In genomic region chr19:38004505-38005223, GRCh38 we compare ENCODE assay signal across 8 cellular contexts.
A peak's percentile ranks its signal among the peaks of the same experiment; 100 is the strongest.
DNase-seq lines count a peak whose midpoint lies in the region; ATAC-seq, FAIRE-seq and TF ChIP-seq lines count a peak whose summit lies in the region.

No MANE protein-coding gene starts in this region.

- no peak overlapping the region for H3K4me2 ChIP-seq in HepG2 (ENCODE audit: low read depth, low read length)

- CTCF ChIA-PET in HepG2 (lab: Yijun Ruan, JAX; ENCODE audit: low intra/inter-chr PET ratio, low total read pairs) = no interaction called here

- H2AFZ ChIP-seq in HepG2 (ENCODE audit: low read length) = no peak overlapping the region

- WGBS in HepG2 (ENCODE audit: low lambda C conversion rate) = 85% methylated on average over 15 of the region's 15 CpGs
- WGBS in stomach, 5 donors = 40 to 55% (median 46%) methylated on average over 12 to 15 of the region's 15 CpGs

- POLR2A ChIA-PET in HepG2 (lab: Yijun Ruan, JAX) = interaction anchor here (1.5 kb wide), 1 partner anchor 97 kb away, joined by 5 read pairs; the partner anchor contains the start of gene SIPA1L3

- TF ChIP-seq CTCF in HepG2 (CRISPR knock-in tag; IDR thresholded peaks at IDR 0.05) = no peak
- TF ChIP-seq CTCF in stomach (IDR thresholded peaks at IDR 0.05) = no peak

- TF ChIP-seq POLR2A in HepG2 (IDR thresholded peaks at IDR 0.05; ENCODE audit: insufficient read depth in 1 of 2, low read depth in 2 of 2, low read length in 2 of 2) (no peak), stomach (IDR thresholded peaks at IDR 0.05) (no peak)

- in situ Hi-C loops in HepG2 (cut with HindIII; ENCODE audit: extremely low pct_ligation_motif_present, low pct_unique_long_range_greater_than_20kb) = no loop called here

- H3K27me3 ChIP-seq in duodenal mucosa (ENCODE audit: control insufficient read depth in 1 of 2, insufficient read depth in 2 of 2, low read length in 2 of 2) = no peaks in the 10 kb centered on the region
- H3K27me3 ChIP-seq in HepG2 (ENCODE audit: control insufficient read depth in 1 of 2, insufficient read depth in 2 of 2, low read length in 2 of 2) = no peaks in the 10 kb centered on the region; a peak in 1 of 5 replicates
- no peaks in the 10 kb centered on the region for H3K27me3 ChIP-seq in stomach

- peak overlapping the region; percentile 61 to 64 for H3K4me3 ChIP-seq in duodenal mucosa (ENCODE audit: low read depth in 1 of 2, low read length in 2 of 2)
- no peak overlapping the region for H3K4me3 ChIP-seq in HepG2 (replicated peaks in 1 of 3; ENCODE audit: insufficient read depth in 1 of 3, low read depth in 2 of 3, low read length in 3 of 3)
- peak overlapping the region; percentile 32 to 38 (median 36) for H3K4me3 ChIP-seq in stomach

- no peaks in the 10 kb centered on the region for H3K9me3 ChIP-seq in duodenal mucosa (ENCODE audit: control insufficient read depth in 1 of 2, low read length in 2 of 2)
- H3K9me3 ChIP-seq in HepG2 (ENCODE audit: low read length) = no peaks in the 10 kb centered on the region
- no peaks in the 10 kb centered on the region for H3K9me3 ChIP-seq in stomach

- peak overlapping the region in 1 of 2 donors; percentile 55 for H3K9ac ChIP-seq in duodenal mucosa (ENCODE audit: low read depth in 1 of 2, low read length in 2 of 2)
- H3K9ac ChIP-seq in HepG2 (ENCODE audit: insufficient read depth, low read depth, low read length) = no peak overlapping the region

- no peak for TF ChIP-seq RAD21 in HepG2 (CRISPR knock-in tag; IDR thresholded peaks at IDR 0.05)

- no peak for FAIRE-seq in HepG2 (lab: Jason Lieb, UNC)

- DNase-seq in EL = peak; percentile 98
- peak; percentile 94 for DNase-seq in HT-29 (ENCODE audit: low spot score)
- DNase-seq in OCI-M1 (lab: John Stamatoyannopoulos, UW) = peak; percentile 96
- DNase-seq in HepG2 (ENCODE audit: low spot score) = peak; percentile 42
- peak; percentile 55 for DNase-seq in stomach
- no peak for DNase-seq in central memory CD4-positive, alpha-beta T cell

- intact Hi-C loops in HepG2 (cut with micrococcal nuclease; ENCODE audit: unreplicated experiment) (no loop called here), stomach (cut with DNase I; ENCODE audit: low total_unique reads) (no loop called here)

- no peaks in the 10 kb centered on the region for H3K36me3 ChIP-seq in duodenal mucosa (ENCODE audit: control insufficient read depth in 1 of 2, insufficient read depth in 2 of 2, low read length in 2 of 2)
- no peaks in the 10 kb centered on the region for H3K36me3 ChIP-seq in HepG2 (replicated peaks in 1 of 2; ENCODE audit: control insufficient read depth in 1 of 2, insufficient read depth in 2 of 2, low read length in 2 of 2)
- H3K36me3 ChIP-seq in stomach = no peaks in the 10 kb centered on the region

- H3K27ac ChIP-seq in duodenal mucosa (ENCODE audit: low read depth, low read length) (no peak overlapping the region), HepG2 (ENCODE audit: extremely low read length, insufficient read depth, low read length) (no peak overlapping the region), stomach (peak overlapping the region; percentile 52 to 86 (median 83))

- H3K4me1 ChIP-seq in duodenal mucosa (ENCODE audit: control insufficient read depth in 1 of 2, insufficient read depth in 2 of 2, low read length in 2 of 2) (peaks cover 13 to 14% of the 10 kb centered on the region in 2 donors), HepG2 (ENCODE audit: insufficient read depth, low read length) (peaks cover 15% of the 10 kb centered on the region), stomach (peaks cover 16 to 25% (median 23%) of the 10 kb centered on the region in 4 donors)

- ATAC-seq in GM21360 (IDR thresholded peaks at IDR 0.05; ENCODE audit: unreplicated experiment) (peak; percentile 63), HepG2 (peak; percentile 55)

- TF ChIP-seq EP300 in HepG2 (IDR thresholded peaks at IDR 0.05; ENCODE audit: low read depth in 2 of 2, low read length in 2 of 2) = no peak
- no peak for TF ChIP-seq EP300 in HepG2 (CRISPR knock-in tag; IDR thresholded peaks at IDR 0.05; ENCODE audit: borderline replicate concordance)
- TF ChIP-seq EP300 in stomach (IDR thresholded peaks at IDR 0.05) = no peak

- H4K20me1 ChIP-seq in HepG2 (ENCODE audit: insufficient read depth, low read length) = 0 out of 2 replicates have a peak, but pooled peaks cover 2% of the 10 kb centered on the region

- H3K79me2 ChIP-seq in HepG2 (ENCODE audit: insufficient read depth, low read length) = peaks cover 5% of the 10 kb centered on the region

- BruUV-seq in HepG2 (replicated peaks; lab: Mats Ljungman, UMichigan) = no TSS peak

TF ChIP-seq in HepG2, 621 proteins besides CTCF, POLR2A, EP300 and RAD21:
- peak; percentile 76 for TF ChIP-seq NFYB (CRISPR knock-in tag; IDR thresholded peaks at IDR 0.05)
- peak; percentile 51 for TF ChIP-seq USF2 (IDR thresholded peaks at IDR 0.05; ENCODE audit: low read depth, low read length)
- no peak; the same call in 1 of the 2 replicates for TF ChIP-seq USF2 (CRISPR knock-in tag; IDR thresholded peaks at IDR 0.05; ENCODE audit: borderline replicate concordance)
- no peak for TF ChIP-seq ZNF768 (CRISPR knock-in tag; IDR thresholded peaks at IDR 0.05)
- peak; percentile 79 for TF ChIP-seq PRDM15 (CRISPR knock-in tag; IDR thresholded peaks at IDR 0.05)
- TF ChIP-seq ZNF282 (IDR thresholded peaks at IDR 0.05; ENCODE audit: partially characterized antibody) = no peak
- 0 out of 2 replicates have a peak, but pooled peaks have one; percentile 15 for TF ChIP-seq CEBPB (IDR thresholded peaks at IDR 0.05; ENCODE audit: borderline replicate concordance, low read depth, low read length)
- TF ChIP-seq HIVEP1 (CRISPR knock-in tag; IDR thresholded peaks at IDR 0.05) = no peak
- no peak for TF ChIP-seq RORA (CRISPR knock-in tag; IDR thresholded peaks at IDR 0.05)
- no peak for TF ChIP-seq HDAC2 (CRISPR knock-in tag; IDR thresholded peaks at IDR 0.05)
- TF ChIP-seq RAD51 (IDR thresholded peaks at IDR 0.05; ENCODE audit: borderline replicate concordance) = 0 out of 2 replicates have a peak, but pooled peaks have one; percentile 17
- TF ChIP-seq ZNF446 (CRISPR knock-in tag; IDR thresholded peaks at IDR 0.05) = no peak
- no peak for TF ChIP-seq FOSL1 (CRISPR knock-in tag; IDR thresholded peaks at IDR 0.05; ENCODE audit: borderline replicate concordance)
- TF ChIP-seq NFYC (CRISPR knock-in tag; IDR thresholded peaks at IDR 0.05) = peak; percentile 79

Comparison
In these comparisons a context has a peak if more than half of its experiments do, and no peak if none do; other contexts are left out.
1. H3K27ac ChIP-seq: peak in stomach (5 of 5); none in duodenal mucosa (single experiment) and HepG2 (single experiment).
2. H3K4me3 ChIP-seq: peak in duodenal mucosa (2 of 2) and stomach (4 of 4); none in HepG2 (0 of 3).